In the genomic region with DNA sequence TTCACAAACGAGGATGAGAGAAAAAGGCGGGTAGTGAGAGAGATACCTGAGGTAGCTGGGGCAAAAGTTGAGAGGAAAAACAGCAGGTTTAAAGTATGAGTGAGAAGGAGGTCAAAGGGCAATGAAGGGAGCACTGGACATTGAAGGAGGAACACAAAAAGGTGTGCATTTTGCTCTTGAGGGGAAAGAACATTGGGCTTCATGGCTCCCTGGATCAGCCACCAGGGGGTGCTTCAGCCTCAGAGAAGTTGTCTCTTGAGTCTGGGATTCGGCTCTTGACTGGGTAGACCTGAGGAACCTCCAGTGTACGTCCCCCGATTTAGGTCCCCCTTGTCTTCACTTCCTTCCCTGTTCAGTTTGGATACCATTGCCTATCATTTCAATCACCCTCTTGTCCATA, we compare ENCODE assay signal across 9 cellular contexts.
DNase-seq lines count a peak whose midpoint lies in the region; ATAC-seq, FAIRE-seq and TF ChIP-seq lines count a peak whose summit lies in the region.
"Had no signal": no experiment of that assay in that cellular context is flagged by ENCODE, and none has a peak within 500 bp of the region (broad histone marks: within the 10 kb centered on the region; RNA-seq: fewer than 3 reads in every experiment).

No MANE protein-coding gene starts in this region.

- no peaks in the 10 kb centered on the region for H3K79me2 ChIP-seq in smooth muscle cell (ENCODE audit: low read depth)

- H3K27ac Mint-ChIP-seq in natural killer cell: no peak overlapping the region

- FAIRE-seq in GM12892 (lab: Jason Lieb, UNC): no peak

- no peak overlapping the region for H3K27ac ChIP-seq in smooth muscle cell (ENCODE audit: low read depth)

- TF ChIP-seq CTCF in smooth muscle cell (IDR thresholded peaks at IDR 0.05; ENCODE audit: borderline replicate concordance, insufficient read depth, poor library complexity, severe bottlenecking) (peak; percentile 55), natural killer cell (IDR thresholded peaks at IDR 0.05) (no peak)

- no peak overlapping the region for H3K4me3 ChIP-seq in smooth muscle cell

- WGBS in smooth muscle cell (ENCODE audit: low lambda C conversion rate): 62% methylated on average over 5 of the region's 5 CpGs

- H2AFZ ChIP-seq in smooth muscle cell (ENCODE audit: low read depth): no peak overlapping the region

- H3K27me3 ChIP-seq in smooth muscle cell (ENCODE audit: low read depth): peaks cover 5% of the 10 kb centered on the region

- no peaks in the 10 kb centered on the region for H3K9me3 Mint-ChIP-seq in natural killer cell
- H3K9me3 Mint-ChIP-seq: central memory CD8-positive, alpha-beta T cell had no signal

- H3K4me1 Mint-ChIP-seq in natural killer cell: no peaks in the 10 kb centered on the region
- H3K4me1 Mint-ChIP-seq: central memory CD8-positive, alpha-beta T cell had no signal

- intact Hi-C loops in left cardiac atrium (cut with DNase I): loop anchor here (2.0 to 5.0 kb wide), 2 partner anchors 67 to 68 kb away; no protein-coding TSS in a partner anchor
- intact Hi-C loops in natural killer cell (cut with micrococcal nuclease): no loop called here

- no peak overlapping the region for H3K4me2 ChIP-seq in smooth muscle cell

- H3K9ac ChIP-seq in smooth muscle cell (ENCODE audit: low read depth): no peak overlapping the region

- H3K36me3 Mint-ChIP-seq in natural killer cell: no peaks in the 10 kb centered on the region

- peak; percentile 64 to 75 for ATAC-seq in left cardiac atrium
- ATAC-seq in HG02885 (IDR thresholded peaks at IDR 0.05; ENCODE audit: poor library complexity, unreplicated experiment): no peak
- no peak for ATAC-seq in natural killer cell

- no peaks in the 10 kb centered on the region for H3K4me1 ChIP-seq in smooth muscle cell (ENCODE audit: low read depth)

- H3K36me3 ChIP-seq in smooth muscle cell (ENCODE audit: low read depth): no peaks in the 10 kb centered on the region

- peaks cover 0 to 15% of the 10 kb centered on the region in 2 donors for H3K27me3 Mint-ChIP-seq in natural killer cell (ENCODE audit: low read depth in 2 of 2)

- no peak for TF ChIP-seq POLR2A in GM12892 (IDR thresholded peaks at IDR 0.05; ENCODE audit: low read depth, low read length)

- no peaks in the 10 kb centered on the region for H4K20me1 ChIP-seq in smooth muscle cell (ENCODE audit: low read depth)

- DNase-seq in A172 (ENCODE audit: low spot score) (peak; percentile 42), GM12892 (ENCODE audit: insufficient read length) (peak; percentile 14), NCI-H748 treated with DMSO at 0.1 percent for 48 hours (lab: John Stamatoyannopoulos, UW) (peak; percentile 18), left cardiac atrium (peak; percentile 46), smooth muscle cell (lab: John Stamatoyannopoulos, UW; ENCODE audit: unreplicated experiment) (no peak), natural killer cell (no peak)
- DNase-seq in activated naive CD4-positive, alpha-beta T cell treated with Interleukin-2 at 50 U/mL for 16 hours: peak; percentile 2

- no peaks in the 10 kb centered on the region for H3K9me3 ChIP-seq in smooth muscle cell (replicated peaks; ENCODE audit: low read depth)

- H3F3A ChIP-seq in smooth muscle cell (ENCODE audit: low read depth): no peaks in the 10 kb centered on the region

- H3K4me3 Mint-ChIP-seq in natural killer cell: no peak overlapping the region
- H3K4me3 Mint-ChIP-seq: central memory CD8-positive, alpha-beta T cell had no signal

Comparison
In these comparisons a context has a peak if more than half of its experiments do, and no peak if none do; other contexts are left out.
1. DNase-seq: peak in A172 (single experiment), GM12892 (single experiment), NCI-H748 treated with DMSO at 0.1 percent for 48 hours (single experiment), activated naive CD4-positive, alpha-beta T cell treated with Interleukin-2 at 50 U/mL for 16 hours (single experiment) and left cardiac atrium (single experiment); none in smooth muscle cell (single experiment) and natural killer cell (single experiment).
2. ATAC-seq: peak in left cardiac atrium (2 of 2); none in HG02885 (single experiment) and natural killer cell (0 of 3).